In genomic region chr9:121807918-121808278, GRCh38 we compare ENCODE assay signal across 23 cellular contexts.
DNase-seq lines count a peak whose midpoint lies in the region; ATAC-seq and TF ChIP-seq lines count a peak whose summit lies in the region.
"Had no signal": no experiment of that assay in that cellular context is flagged by ENCODE, and none has a peak within 500 bp of the region (broad histone marks: within the 10 kb centered on the region; RNA-seq: fewer than 3 reads in every experiment).

No MANE protein-coding gene starts in this region.

- no peak overlapping the region for H2BK15ac ChIP-seq in neuronal stem cell (ENCODE audit: low read length)

- H2AK5ac ChIP-seq in neuronal stem cell (ENCODE audit: low read depth, low read length) = no peak overlapping the region

- H3K14ac ChIP-seq in neuronal stem cell (ENCODE audit: low read length) = peak overlapping the region; percentile 5

- H2BK12ac ChIP-seq in neuronal stem cell (ENCODE audit: low read length) = no peak overlapping the region

- H3K36me3 ChIP-seq in neuronal stem cell (replicated peaks in 1 of 2; ENCODE audit: control insufficient read depth in 2 of 2, insufficient read depth in 2 of 2, low read length in 2 of 2) = no peaks in the 10 kb centered on the region
- H3K36me3 ChIP-seq: adrenal gland, colonic mucosa, thoracic aorta had no signal

- peak overlapping the region; percentile 36 for H3K9ac ChIP-seq in neuronal stem cell (ENCODE audit: low read depth, low read length, poor library complexity)

- H3K4me2 ChIP-seq in neuronal stem cell (ENCODE audit: insufficient read depth, low read length, poor library complexity, severe bottlenecking) = no peak overlapping the region

- H3K18ac ChIP-seq in neuronal stem cell (ENCODE audit: low read length) = peak overlapping the region; percentile 58

- DNase-seq in G401 (ENCODE audit: low spot score) (peak; percentile 72), coronary artery (ENCODE audit: low spot score) (peak; percentile 73), neuronal stem cell (ENCODE audit: low spot score) (no peak), DMS153 treated with DMSO at 0.1 percent for 48 hours (lab: John Stamatoyannopoulos, UW; ENCODE audit: unreplicated experiment) (no peak)
- DNase-seq: activated CD4-positive, alpha-beta T cell treated with anti-CD3 and anti-CD28 coated beads, Interleukin-2, amount 10 ng/mL, durations not matched to agents 7 days and 5 days; activated naive CD4-positive, alpha-beta T cell treated with Interleukin-2 at 50 U/mL for 16 hours; activated T-cell treated with anti-CD3 and anti-CD28 coated beads, Interleukin-2, amount 50 U/mL, for 72 hours; Calu3; colonic mucosa; kidney; mammary epithelial cell; NCI-H1092; stimulated activated CD4-positive, alpha-beta T cell treated with anti-CD3 and anti-CD28 coated beads, Interleukin-12 subunit alpha, Interleukin-12 subunit beta, amount 100 ng/mL, for 4 hours; stimulated activated naive CD4-positive, alpha-beta T cell treated with Interleukin-2 at 50 U/mL for 16 hours had no signal

- no peak for ATAC-seq in GM18505 (IDR thresholded peaks at IDR 0.05; ENCODE audit: unreplicated experiment)
- ATAC-seq in GM19455 (IDR thresholded peaks at IDR 0.05; ENCODE audit: unreplicated experiment) = no peak
- ATAC-seq: activated T-cell treated with anti-CD3 and anti-CD28 coated beads, Interleukin-2, amount 50 U/mL, for 72 hours; GM12878 had no signal

- H3K4me3 ChIP-seq in coronary artery (no peak overlapping the region), neuronal stem cell (ENCODE audit: low read length in 2 of 2) (no peak overlapping the region)
- H3K4me3 ChIP-seq: adrenal gland, colonic mucosa, GM12878, thoracic aorta had no signal

- TF ChIP-seq EP300 in Ishikawa (IDR thresholded peaks at IDR 0.05; ENCODE audit: borderline replicate concordance) = no peak

- in situ Hi-C loops in G401 (cut with HindIII; ENCODE audit: low sequenced_read_pairs) = no loop called here

- no peak overlapping the region for H3K4ac ChIP-seq in neuronal stem cell (ENCODE audit: low read length)

- no CpG with 5 or more reads among the region's 15 CpGs for WGBS in neuronal stem cell (ENCODE audit: extremely low coverage in 2 of 2, insufficient read length in 2 of 2, insufficient replicate concordance in 1 of 2), 2 donors

- no peaks in the 10 kb centered on the region for H3K79me1 ChIP-seq in neuronal stem cell (ENCODE audit: low read depth, low read length)

- peaks cover 0 to 30% (median 2%) of the 10 kb centered on the region in 3 experiments for H3K27me3 ChIP-seq in neuronal stem cell (ENCODE audit: control insufficient read depth in 3 of 3, insufficient read depth in 3 of 3, low read depth in 1 of 3, low read length in 3 of 3)
- H3K27me3 ChIP-seq: adrenal gland, colonic mucosa had no signal

- no peak overlapping the region for H4K8ac ChIP-seq in neuronal stem cell (ENCODE audit: low read depth, low read length)

- peak; percentile 13 for TF ChIP-seq CTCF in coronary artery (IDR thresholded peaks at IDR 0.05)

- no peak overlapping the region for H4K91ac ChIP-seq in neuronal stem cell (ENCODE audit: low read depth, low read length, poor library complexity)

- H2BK120ac ChIP-seq in neuronal stem cell (ENCODE audit: low read depth, low read length) = no peak overlapping the region

- no peak for TF ChIP-seq RAD21 in Ishikawa (IDR thresholded peaks at IDR 0.05; ENCODE audit: low read depth)

- H3K27ac ChIP-seq in coronary artery = no peak overlapping the region
- no peak overlapping the region for H3K27ac ChIP-seq in neuronal stem cell (replicated peaks; ENCODE audit: low read length)
- H3K27ac ChIP-seq: adrenal gland, C4-2B, colonic mucosa, RWPE1, thoracic aorta, VCaP had no signal

- no peak overlapping the region for H3K23ac ChIP-seq in neuronal stem cell (ENCODE audit: low read depth, low read length, poor library complexity)

- no peak overlapping the region for H2AFZ ChIP-seq in neuronal stem cell (ENCODE audit: low read length)

- peaks cover 0 to 6% of the 10 kb centered on the region in 2 donors for H3K4me1 ChIP-seq in neuronal stem cell (ENCODE audit: control insufficient read depth in 2 of 2, insufficient read depth in 1 of 2, low read depth in 1 of 2, low read length in 2 of 2)
- H3K4me1 ChIP-seq: adrenal gland, colonic mucosa had no signal

- H3K9me3 ChIP-seq in neuronal stem cell (replicated peaks in 1 of 2; ENCODE audit: control insufficient read depth in 2 of 2, insufficient read depth in 1 of 2, low read depth in 1 of 2, low read length in 2 of 2) = peaks cover 2 to 4% of the 10 kb centered on the region in 2 donors
- H3K9me3 ChIP-seq: colonic mucosa had no signal

- TF ChIP-seq POLR2A in GM18505 (IDR thresholded peaks at IDR 0.05; ENCODE audit: borderline replicate concordance, extremely low read depth, insufficient read depth, insufficient read length) = no peak

- no peak overlapping the region for H2BK5ac ChIP-seq in neuronal stem cell (ENCODE audit: low read length)

TF ChIP-seq in Ishikawa, 13 proteins besides CTCF, POLR2A, EP300 and RAD21:
- TF ChIP-seq USF1 (IDR thresholded peaks at IDR 0.05) (0 out of 2 replicates have a peak, but pooled peaks have one; percentile 40), TCF12 (IDR thresholded peaks at IDR 0.05; ENCODE audit: low read depth) (no peak)

Comparison
In these comparisons a context has a peak if more than half of its experiments do, and no peak if none do; other contexts are left out.
1. DNase-seq: peak in G401 (single experiment) and coronary artery (single experiment); none in neuronal stem cell (single experiment) and DMS153 treated with DMSO at 0.1 percent for 48 hours (single experiment).